8 cellular contexts compared by ENCODE assay signal in the genomic region with DNA sequence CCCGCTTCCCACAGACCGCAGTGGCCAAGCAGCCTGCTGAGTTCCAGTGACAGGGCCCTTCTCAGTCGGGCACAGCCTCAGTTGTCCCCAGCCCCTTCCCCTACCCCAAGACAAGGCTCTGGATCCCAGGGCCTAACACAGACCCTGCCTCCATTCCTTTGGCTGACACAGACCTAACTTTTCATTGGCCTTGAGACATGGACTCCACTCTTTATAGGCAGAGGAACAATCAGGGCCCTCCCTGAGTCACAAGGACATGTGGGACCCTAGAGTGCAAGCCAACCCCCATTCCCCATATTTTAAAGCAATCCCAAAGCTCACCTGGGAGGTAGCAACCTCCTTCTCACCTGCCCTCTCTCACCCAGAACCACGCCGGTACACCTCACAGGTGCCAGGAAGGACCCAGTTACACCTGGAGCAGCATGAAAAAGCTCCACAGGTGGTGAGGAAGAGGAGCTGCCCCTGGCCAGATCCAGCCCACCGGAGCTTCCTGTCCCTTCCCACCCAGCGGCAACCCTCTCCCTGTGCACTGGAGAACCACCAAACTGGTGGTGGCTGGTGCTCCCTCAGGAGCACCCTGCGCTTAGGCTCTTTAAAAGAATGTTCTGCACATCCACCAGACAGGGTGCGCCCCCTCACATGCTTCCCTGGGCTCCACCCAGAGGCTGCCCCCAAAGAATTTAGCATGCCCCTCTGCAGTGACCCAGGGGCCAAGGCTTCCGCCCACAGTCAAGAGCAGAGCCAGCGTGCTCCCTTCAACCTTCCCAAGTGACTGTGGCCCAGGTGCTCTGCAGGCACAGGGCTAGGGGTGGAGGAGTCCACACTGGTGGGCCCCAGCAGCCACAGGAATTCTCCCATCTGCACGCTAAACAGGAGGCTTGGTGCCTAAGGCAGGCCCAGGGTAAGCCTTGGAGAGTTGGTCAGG. TPM values are rescaled to one million over a fixed set of nuclear protein-coding genes. Genes with fewer than 3 reads are reported as not detected.
A peak's percentile ranks its signal among the peaks of the same experiment; 100 is the strongest.
DNase-seq lines count a peak whose midpoint lies in the region; ATAC-seq, FAIRE-seq and TF ChIP-seq lines count a peak whose summit lies in the region.

No MANE protein-coding gene starts in this region.

- H3K27ac ChIP-seq in GM12878 (ENCODE audit: control insufficient read depth, insufficient read depth): peak overlapping the region; percentile 57; the same call in 1 of the 2 replicates
- H3K27ac ChIP-seq in lower lobe of right lung: peak overlapping the region; percentile 100
- peak overlapping the region; percentile 98 to 100 (median 100) for H3K27ac ChIP-seq in transverse colon

- CTCF ChIA-PET in GM12878 (lab: Yijun Ruan, JAX): interaction anchor here (0.5 to 1.7 kb wide), 4 partner anchors 15 to 714 kb away, joined by 3 to 9 read pairs (median 6); a partner anchor contains a TSS

- no peak for TF ChIP-seq RAD21 in GM12878 (IDR thresholded peaks at IDR 0.05; ENCODE audit: insufficient read depth, low read depth, low read length)

- H3K9ac ChIP-seq in GM12878 (ENCODE audit: control insufficient read depth, insufficient read depth, low read length): peak overlapping the region; percentile 64; the same call in 1 of the 2 replicates

- intact Hi-C loops in GM12878 (cut with micrococcal nuclease; ENCODE audit: unreplicated experiment) (no loop called here), lower lobe of right lung (cut with DNase I) (no loop called here), transverse colon (cut with DNase I; ENCODE audit: low total_unique reads) (no loop called here)

- SMC1A ChIA-PET in GM12878 (lab: Charles Lee; ENCODE audit: uncharacterized antibody, unreplicated experiment): no interaction called here

- RAD21 ChIA-PET in GM12878 (lab: Charles Lee; ENCODE audit: unreplicated experiment): interaction anchor here (0.5 kb wide), 1 partner anchor 138 kb away, joined by 5 read pairs; no protein-coding TSS in a partner anchor

- H3K4me3 Mint-ChIP-seq in activated T-cell treated with anti-CD3 and anti-CD28 coated beads, Interleukin-2, amount 50 U/mL, for 4 hours: peak overlapping the region; percentile 97

- no peak for ATAC-seq in activated T-cell treated with anti-CD3 and anti-CD28 coated beads, Interleukin-2, amount 50 U/mL, for 4 hours
- ATAC-seq in GM12878 (no peak), lower lobe of right lung (no peak), GM18502 (IDR thresholded peaks at IDR 0.05; ENCODE audit: poor library complexity, unreplicated experiment) (no peak), GM18498 (IDR thresholded peaks at IDR 0.05; ENCODE audit: unreplicated experiment) (no peak)

- no peaks in the 10 kb centered on the region for H4K20me1 ChIP-seq in GM12878 (ENCODE audit: control insufficient read depth, insufficient read depth)

- no peak for FAIRE-seq in GM12878 (lab: Jason Lieb, UNC)

- H3K27me3 Mint-ChIP-seq in activated T-cell treated with anti-CD3 and anti-CD28 coated beads, Interleukin-2, amount 50 U/mL, for 4 hours (ENCODE audit: low read depth): no peaks in the 10 kb centered on the region

- H3K4me3 ChIP-seq in GM12878: peak overlapping the region; percentile 66
- peak overlapping the region; percentile 99 for H3K4me3 ChIP-seq in lower lobe of right lung
- peak overlapping the region in 2 of 4 donors; percentile 28 to 37 for H3K4me3 ChIP-seq in transverse colon

- POLR2A ChIA-PET in GM12878 (lab: Charles Lee): interaction anchor here (0.6 to 0.7 kb wide), 2 partner anchors 18 to 366 kb away, joined by 3 read pairs; no protein-coding TSS in a partner anchor

- H3K4me1 ChIP-seq in GM12878 (ENCODE audit: control insufficient read depth, insufficient read depth, low read length) (peaks cover 26% of the 10 kb centered on the region), lower lobe of right lung (peaks cover 58% of the 10 kb centered on the region), transverse colon (peaks cover 46 to 58% (median 56%) of the 10 kb centered on the region in 4 donors)

- TF ChIP-seq POLR2A in GM12878 (IDR thresholded peaks at IDR 0.05; ENCODE audit: low read depth, low read length) (no peak), transverse colon (IDR thresholded peaks at IDR 0.05) (no peak)

- no peak for TF ChIP-seq CTCF in GM12878 (IDR thresholded peaks at IDR 0.05 in 2 of 3, conservative IDR thresholded peaks at IDR 0.05 in 1 of 3; ENCODE audit: control insufficient read depth in 2 of 3, extremely low read depth in 1 of 3, insufficient read depth in 1 of 3, low read depth in 3 of 3, low read length in 3 of 3)
- TF ChIP-seq CTCF in lower lobe of right lung (IDR thresholded peaks at IDR 0.05): no peak
- TF ChIP-seq CTCF in transverse colon (IDR thresholded peaks at IDR 0.05): no peak

- H3K9me3 ChIP-seq in GM12878 (replicated peaks; ENCODE audit: control insufficient read depth, insufficient read depth, low read length): no peaks in the 10 kb centered on the region
- H3K9me3 ChIP-seq in lower lobe of right lung: no peaks in the 10 kb centered on the region
- no peaks in the 10 kb centered on the region for H3K9me3 ChIP-seq in transverse colon

- DNase-seq in activated T-cell treated with anti-CD3 and anti-CD28 coated beads, Interleukin-2, amount 50 U/mL, for 4 hours: no peak
- DNase-seq in activated T-cell treated with anti-CD3 and anti-CD28 coated beads for 4 hours (no peak), GM12878 (ENCODE audit: low read depth, low spot score) (no peak), lower lobe of right lung (no peak), transverse colon (no peak), GM03348 (ENCODE audit: low spot score) (no peak)

- no peak overlapping the region; the same call in 1 of the 2 replicates for H2AFZ ChIP-seq in GM12878 (ENCODE audit: control insufficient read depth, low read depth, low read length)

- in situ Hi-C loops in GM12878 (cut with MboI): no loop called here
- in situ Hi-C loops in transverse colon (cut with MboI; ENCODE audit: low pct_ligation_motif_present in 1 of 4, low pct_unique_long_range_greater_than_20kb in 1 of 4, low sequenced_read_pairs in 3 of 4): no loop called here

- TF ChIP-seq EP300 in GM12878 (IDR thresholded peaks at IDR 0.05; ENCODE audit: borderline replicate concordance in 1 of 2, control insufficient read depth in 1 of 2, low read depth in 2 of 2, low read length in 2 of 2) (no peak), transverse colon (IDR thresholded peaks at IDR 0.05; ENCODE audit: low read depth) (no peak)

- H3K4me2 ChIP-seq in GM12878 (ENCODE audit: control insufficient read depth, insufficient read depth): peak overlapping the region; percentile 79

- WGBS in GM12878 (ENCODE audit: insufficient coverage, insufficient replicate concordance, low lambda C conversion rate, missing lambda C conversion rate): 67% methylated on average over 12 of the region's 12 CpGs
- WGBS in transverse colon (ENCODE audit: low coverage in 1 of 2), 2 donors: 77% methylated on average over 12 of the region's 12 CpGs; no CpG with 5 or more reads in 1 of the 2 donors

- H3K36me3 ChIP-seq in GM12878 (ENCODE audit: control insufficient read depth in 2 of 2, insufficient read depth in 2 of 2, low read length in 1 of 2) (no peaks in the 10 kb centered on the region; a peak in 1 of 4 replicates), lower lobe of right lung (no peaks in the 10 kb centered on the region), transverse colon (no peaks in the 10 kb centered on the region)

- peaks cover 20% of the 10 kb centered on the region for H3K79me2 ChIP-seq in GM12878 (ENCODE audit: control insufficient read depth, insufficient read depth, low read length)

- no peaks in the 10 kb centered on the region for H3K9me3 Mint-ChIP-seq in activated T-cell treated with anti-CD3 and anti-CD28 coated beads, Interleukin-2, amount 50 U/mL, for 4 hours

- H3K36me3 Mint-ChIP-seq in activated T-cell treated with anti-CD3 and anti-CD28 coated beads, Interleukin-2, amount 50 U/mL, for 4 hours (ENCODE audit: insufficient read depth): no peaks in the 10 kb centered on the region

- H3K4me1 Mint-ChIP-seq in activated T-cell treated with anti-CD3 and anti-CD28 coated beads, Interleukin-2, amount 50 U/mL, for 4 hours (ENCODE audit: low read depth): peaks cover 47% of the 10 kb centered on the region

- no peaks in the 10 kb centered on the region for H3K27me3 ChIP-seq in GM12878 (replicated peaks in 1 of 2; ENCODE audit: control insufficient read depth in 2 of 2, insufficient read depth in 2 of 2, low read length in 1 of 2)
- H3K27me3 ChIP-seq in lower lobe of right lung (ENCODE audit: low read depth): no peaks in the 10 kb centered on the region
- H3K27me3 ChIP-seq in transverse colon: no peaks in the 10 kb centered on the region

- no TSS peak for BruUV-seq in GM12878 (replicated peaks; lab: Mats Ljungman, UMichigan)

TF ChIP-seq in GM12878, 131 proteins besides CTCF, POLR2A, EP300 and RAD21 (continues in another document):
- TF ChIP-seq ZNF384 (IDR thresholded peaks at IDR 0.05; ENCODE audit: borderline replicate concordance, low read depth, low read length): no peak
- TF ChIP-seq, protein P1, sequence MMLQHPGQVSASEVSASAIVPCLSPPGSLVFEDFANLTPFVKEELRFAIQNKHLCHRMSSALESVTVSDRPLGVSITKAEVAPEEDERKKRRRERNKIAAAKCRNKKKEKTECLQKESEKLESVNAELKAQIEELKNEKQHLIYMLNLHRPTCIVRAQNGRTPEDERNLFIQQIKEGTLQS (IDR thresholded peaks at IDR 0.05; ENCODE audit: borderline replicate concordance, extremely low read depth, low read depth, low read length): no peak

RNA-seq across cellular contexts. Expression of a gene that starts 3.4 kb away (rescaled TPM):
- total RNA-seq in activated T-cell treated with anti-CD3 and anti-CD28 coated beads, Interleukin-2, amount 50 U/mL, for 4 hours: 10 to 100 TPM; 27.8 to 30.7 (median 29.5) TPM
- total RNA-seq in GM12878 (2013; cell fraction: nucleolus; rRNA removed): 27.4 and 29.1 TPM in 2 replicates
- total RNA-seq in GM12878 (2014; rRNA removed): 5.7 and 8.2 TPM in 2 replicates
- total RNA-seq in GM12878 (2014; rRNA removed; fragmentation: Illumina TruSeq; extraction: Trizol): 3.4 and 3.5 TPM in 2 replicates
- total RNA-seq in GM12878 (2021): 13.7 and 15.9 TPM in 2 replicates
- polyA plus RNA-seq in GM12878 (2011; ENCODE audit: low read depth): 4.3 TPM
- polyA plus RNA-seq in GM12878 (2011; rRNA removed): 1.6 and 2.4 TPM in 2 replicates
- 2.8 and 4.8 TPM in 2 replicates for polyA plus RNA-seq in GM12878 (2011; cell fraction: cytosol; rRNA removed)
- polyA plus RNA-seq in GM12878 (2011; cell fraction: nucleus; rRNA removed): 17.4 and 25.4 TPM in 2 replicates
- 11.0 and 15.3 TPM in 2 replicates for polyA plus RNA-seq in GM12878 (2012)
- 3.7 and 5.1 TPM in 2 replicates for polyA plus RNA-seq in GM12878 (2014; fragmentation: Illumina TruSeq; extraction: Trizol)
- polyA plus RNA-seq in GM12878 (2014; fragmentation: Nextera tagmentation; extraction: Ambion mirVana): under 1 TPM; 0.31 to 0.35 TPM
- polyA plus RNA-seq in GM12878 (2014; rRNA removed): 11.3 and 12.6 TPM in 2 replicates
- 1 to 10 TPM; 3.8 TPM for polyA plus RNA-seq in GM12878 (2016; fragmentation: Nextera tagmentation; extraction: Ambion mirVana)
- 2.2 and 3.1 TPM in 2 replicates for polyA minus RNA-seq in GM12878 (2011; rRNA and poly(A)+ RNA removed)
- polyA minus RNA-seq in GM12878 (2011; cell fraction: cytosol; rRNA and poly(A)+ RNA removed): 2.2 and 4.4 TPM in 2 replicates
- polyA minus RNA-seq in GM12878 (2011; cell fraction: nucleus; rRNA and poly(A)+ RNA removed): 5.1 and 7.1 TPM in 2 replicates
- 32.6 TPM for total RNA-seq in lower lobe of right lung
- total RNA-seq in transverse colon: 10 to 100 TPM; 13.7 to 27.7 (median 20.9) TPM
